Comparison of ENCODE assay signal across 8 cellular contexts in the genomic region with DNA sequence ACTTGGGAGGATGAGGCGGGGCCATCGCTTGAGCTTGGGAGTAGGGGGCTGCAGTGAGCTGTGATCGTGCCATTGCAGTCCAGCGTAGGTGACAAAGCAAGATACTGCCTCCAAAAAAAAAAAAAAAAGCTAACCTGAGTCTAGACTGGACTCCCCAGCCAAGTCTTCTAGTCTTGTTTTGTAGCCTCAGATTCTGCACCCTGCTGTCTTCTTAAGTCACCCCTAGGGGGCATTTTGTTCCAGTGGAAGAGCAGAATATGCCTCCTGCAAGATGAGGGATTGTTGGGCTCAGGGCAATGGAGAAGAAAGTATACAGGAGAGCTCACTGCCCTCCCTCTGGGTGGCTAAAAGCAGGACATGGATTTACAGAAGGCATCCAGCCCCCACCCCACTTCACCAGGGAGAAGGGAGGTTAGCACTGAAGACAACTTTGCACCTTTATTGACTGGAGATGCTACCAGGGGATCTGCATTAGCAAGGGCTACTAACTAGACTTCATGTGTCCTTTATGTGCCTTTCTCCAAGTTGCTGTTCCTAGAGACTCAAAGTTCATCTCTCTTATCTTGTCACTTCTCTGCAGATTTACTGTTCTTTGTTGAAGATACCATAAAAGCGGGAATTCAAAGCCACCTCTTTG. TPM values are rescaled to one million over a fixed set of nuclear protein-coding genes. Genes with fewer than 3 reads are reported as not detected.
DNase-seq lines count a peak whose midpoint lies in the region; ATAC-seq, FAIRE-seq and TF ChIP-seq lines count a peak whose summit lies in the region.

No MANE protein-coding gene starts in this region.

- H3K4me1 ChIP-seq in body of pancreas = no peaks in the 10 kb centered on the region

- no peaks in the 10 kb centered on the region for H3K36me3 ChIP-seq in body of pancreas (replicated peaks in 1 of 2; ENCODE audit: insufficient read depth in 1 of 2, low read depth in 2 of 2)

- H3K27me3 ChIP-seq in body of pancreas = peaks cover 0 to 8% of the 10 kb centered on the region in 2 donors

- TF ChIP-seq CTCF in D721Med (IDR thresholded peaks at IDR 0.05; ENCODE audit: insufficient read depth, missing control alignments) (peak; percentile 53), body of pancreas (IDR thresholded peaks at IDR 0.05) (peak in 6 of 7 experiments; percentile 26 to 46 (median 32))

- DNase-seq in D721Med (ENCODE audit: insufficient read length, low spot score) = no peak
- peak; percentile 71 for DNase-seq in NCI-H69 (lab: John Stamatoyannopoulos, UW)
- peak in 1 of 4 donors; percentile 30 for DNase-seq in body of pancreas
- peak; percentile 46 to 75 for DNase-seq in lung microvascular endothelial cell (ENCODE audit: low read depth in 2 of 2)
- DNase-seq in GOT3 (lab: John Stamatoyannopoulos, UW) = no peak

- WGBS in body of pancreas, 2 donors = 50 to 55% methylated on average over 5 of the region's 5 CpGs

- intact Hi-C loops in body of pancreas (cut with DNase I) = no loop called here

- H3K4me3 ChIP-seq in body of pancreas = no peak overlapping the region

- H3K27ac ChIP-seq in body of pancreas = no peak overlapping the region

- no peak for TF ChIP-seq POLR2A in body of pancreas (IDR thresholded peaks at IDR 0.05)

- ATAC-seq in GM21390 (IDR thresholded peaks at IDR 0.05; ENCODE audit: unreplicated experiment) (peak; percentile 53), body of pancreas (peak; percentile 62), HG02970 (IDR thresholded peaks at IDR 0.05; ENCODE audit: low FRiP score, unreplicated experiment) (no peak), GM18870 (IDR thresholded peaks at IDR 0.05; ENCODE audit: unreplicated experiment) (no peak)

- no peaks in the 10 kb centered on the region for H3K9me3 ChIP-seq in body of pancreas

- FAIRE-seq in D721Med (lab: Jason Lieb, UNC) = no peak

RNA-seq across cellular contexts. Expression of gene RNF187, which starts 15.3 kb away (rescaled TPM):
- total RNA-seq in body of pancreas = 10 to 100 TPM; 20.0 to 35.9 TPM
- 32.5 and 53.6 TPM in 2 replicates for total RNA-seq in lung microvascular endothelial cell

RNA-seq across cellular contexts. Expression of gene TRIM17, which starts 55.2 kb away (rescaled TPM):
- total RNA-seq in body of pancreas (1 to 10 TPM in 1 of 2 donors, not detected in 1; 1.0 TPM), lung microvascular endothelial cell (not detected in 2 replicates)

Comparison
In these comparisons a context has a peak if more than half of its experiments do, and no peak if none do; other contexts are left out.
1. DNase-seq: peak in NCI-H69 (single experiment) and lung microvascular endothelial cell (2 of 2); none in D721Med (single experiment) and GOT3 (single experiment).
2. ATAC-seq: peak in GM21390 (single experiment) and body of pancreas (single experiment); none in HG02970 (single experiment) and GM18870 (single experiment).